Comparison of ENCODE assay signal across 25 cellular contexts in the genomic region with DNA sequence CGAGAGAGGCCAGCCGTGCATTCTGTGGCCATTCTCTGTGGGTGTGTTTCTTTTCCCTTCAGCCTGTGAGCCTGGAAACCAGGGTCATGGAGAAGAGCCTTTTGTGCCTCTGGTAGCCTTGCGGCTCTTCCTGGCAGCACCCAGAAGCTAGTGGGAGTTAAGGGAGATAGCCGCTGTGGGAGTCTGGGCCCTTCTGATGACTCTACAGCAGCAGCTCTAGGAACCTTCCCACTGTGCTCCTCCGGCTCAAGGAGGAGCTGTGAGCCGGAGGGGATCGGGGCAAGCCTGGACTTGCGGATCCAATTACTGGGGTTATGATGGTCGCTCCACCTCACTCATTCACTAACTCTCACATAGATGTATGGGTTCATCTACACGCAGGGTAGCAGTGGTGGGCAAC. TPM values are rescaled to one million over a fixed set of nuclear protein-coding genes. Genes with fewer than 3 reads are reported as not detected.
DNase-seq lines count a peak whose midpoint lies in the region; ATAC-seq and TF ChIP-seq lines count a peak whose summit lies in the region.
"Had no signal": no experiment of that assay in that cellular context is flagged by ENCODE, and none has a peak within 500 bp of the region (broad histone marks: within the 10 kb centered on the region; RNA-seq: fewer than 3 reads in every experiment).

No MANE protein-coding gene starts in this region.

- intact Hi-C loops in activated CD4-positive, alpha-beta T cell treated with anti-CD3 and anti-CD28 coated beads, Interleukin-2, amount 10 ng/mL, durations not matched to agents 24 days and 14 days (cut with micrococcal nuclease), result no loop called here
- intact Hi-C loops in CD4-positive, alpha-beta T cell (cut with DNase I, micrococcal nuclease), result no loop called here
- intact Hi-C loops in activated T-helper 2 cell treated with anti-CD3 and anti-CD28 coated beads, Interferon-gamma antibody, Interleukin-2, Interleukin-4, amounts not matched to agents 10 μg/mL and 5 μg/mL and 100 μg/mL, durations not matched to agents 14 hours and 24 hours and 36 hours (cut with micrococcal nuclease), result no loop called here
- intact Hi-C loops in sigmoid colon (cut with DNase I), result no loop called here
- intact Hi-C loops in cardiac septum (cut with DNase I), result no loop called here

- peaks cover 37% of the 10 kb centered on the region for H3K4me1 Mint-ChIP-seq in activated CD4-positive, alpha-beta T cell treated with anti-CD3 and anti-CD28 coated beads, Interleukin-2, amount 10 ng/mL, durations not matched to agents 24 days and 14 days
- peaks cover 38% of the 10 kb centered on the region for H3K4me1 Mint-ChIP-seq in CD4-positive, alpha-beta T cell (ENCODE audit: low read depth)
- H3K4me1 Mint-ChIP-seq in activated T-helper 2 cell treated with anti-CD3 and anti-CD28 coated beads, Interferon-gamma antibody, Interleukin-2, Interleukin-4, amounts not matched to agents 10 μg/mL and 5 μg/mL and 100 μg/mL, durations not matched to agents 14 hours and 24 hours and 36 hours (ENCODE audit: low read depth), result peaks cover 24% of the 10 kb centered on the region
- H3K4me1 Mint-ChIP-seq in immature natural killer cell, result peaks cover 30 to 49% of the 10 kb centered on the region in 2 donors

- 97% methylated on average over 10 of the region's 10 CpGs for WGBS in sigmoid colon, 2 donors

- H3K9me3 Mint-ChIP-seq in activated CD4-positive, alpha-beta T cell treated with anti-CD3 and anti-CD28 coated beads, Interleukin-2, amount 10 ng/mL, durations not matched to agents 24 days and 14 days, result no peaks in the 10 kb centered on the region
- H3K9me3 Mint-ChIP-seq in CD4-positive, alpha-beta T cell, result no peaks in the 10 kb centered on the region
- H3K9me3 Mint-ChIP-seq in activated T-helper 2 cell treated with anti-CD3 and anti-CD28 coated beads, Interferon-gamma antibody, Interleukin-2, Interleukin-4, amounts not matched to agents 10 μg/mL and 5 μg/mL and 100 μg/mL, durations not matched to agents 14 hours and 24 hours and 36 hours, result no peaks in the 10 kb centered on the region
- H3K9me3 Mint-ChIP-seq in immature natural killer cell, result no peaks in the 10 kb centered on the region
- H3K9me3 Mint-ChIP-seq: memory B cell, neural progenitor cell had no signal

- no peaks in the 10 kb centered on the region for H3K9me3 ChIP-seq in CD4-positive, alpha-beta T cell (ENCODE audit: control insufficient read depth, low read length)
- no peaks in the 10 kb centered on the region for H3K9me3 ChIP-seq in sigmoid colon
- H3K9me3 ChIP-seq: tibial artery had no signal

- TF ChIP-seq EP300 in sigmoid colon (IDR thresholded peaks at IDR 0.05), result no peak

- peaks cover 0 to 30% (median 19%) of the 10 kb centered on the region in 4 donors for H3K4me1 ChIP-seq in sigmoid colon

- no peak overlapping the region for H3K4me3 ChIP-seq in sigmoid colon
- H3K4me3 ChIP-seq: neural progenitor cell, tibial artery had no signal

- TF ChIP-seq CTCF in CD4-positive, alpha-beta T cell (IDR thresholded peaks at IDR 0.05), result no peak
- TF ChIP-seq CTCF in sigmoid colon (IDR thresholded peaks at IDR 0.05), result no peak

- H3K27ac ChIP-seq in CD4-positive, alpha-beta T cell (ENCODE audit: low read depth, low read length), result no peak overlapping the region
- H3K27ac ChIP-seq in sigmoid colon, result no peak overlapping the region
- H3K27ac ChIP-seq: neural progenitor cell, tibial artery had no signal

- H3K27me3 Mint-ChIP-seq in activated CD4-positive, alpha-beta T cell treated with anti-CD3 and anti-CD28 coated beads, Interleukin-2, amount 10 ng/mL, durations not matched to agents 24 days and 14 days, result no peaks in the 10 kb centered on the region
- no peaks in the 10 kb centered on the region for H3K27me3 Mint-ChIP-seq in CD4-positive, alpha-beta T cell
- H3K27me3 Mint-ChIP-seq in activated T-helper 2 cell treated with anti-CD3 and anti-CD28 coated beads, Interferon-gamma antibody, Interleukin-2, Interleukin-4, amounts not matched to agents 10 μg/mL and 5 μg/mL and 100 μg/mL, durations not matched to agents 14 hours and 24 hours and 36 hours (ENCODE audit: low read depth), result no peaks in the 10 kb centered on the region
- peaks cover 1 to 9% (median 5%) of the 10 kb centered on the region in 3 donors for H3K27me3 Mint-ChIP-seq in immature natural killer cell (ENCODE audit: low read depth in 3 of 3)
- H3K27me3 Mint-ChIP-seq: memory B cell had no signal

- ATAC-seq in CD4-positive, alpha-beta T cell (ENCODE audit: poor library complexity), result no peak
- ATAC-seq in HG03159 (IDR thresholded peaks at IDR 0.05; ENCODE audit: unreplicated experiment), result no peak
- ATAC-seq: right cardiac atrium had no signal

- H3K36me3 ChIP-seq in sigmoid colon, result peaks cover 8 to 59% (median 17%) of the 10 kb centered on the region in 4 donors
- H3K36me3 ChIP-seq: neural progenitor cell had no signal

- peak overlapping the region; percentile 51 for H3K27ac Mint-ChIP-seq in activated CD4-positive, alpha-beta T cell treated with anti-CD3 and anti-CD28 coated beads, Interleukin-2, amount 10 ng/mL, durations not matched to agents 24 days and 14 days
- H3K27ac Mint-ChIP-seq in CD4-positive, alpha-beta T cell, result peak overlapping the region; percentile 34
- H3K27ac Mint-ChIP-seq in activated T-helper 2 cell treated with anti-CD3 and anti-CD28 coated beads, Interferon-gamma antibody, Interleukin-2, Interleukin-4, amounts not matched to agents 10 μg/mL and 5 μg/mL and 100 μg/mL, durations not matched to agents 14 hours and 24 hours and 36 hours, result peak overlapping the region; percentile 19
- H3K27ac Mint-ChIP-seq in immature natural killer cell, result peak overlapping the region in 1 of 6 donors; percentile 22
- H3K27ac Mint-ChIP-seq: neural progenitor cell had no signal

- peaks cover 46% of the 10 kb centered on the region for H3K36me3 Mint-ChIP-seq in activated CD4-positive, alpha-beta T cell treated with anti-CD3 and anti-CD28 coated beads, Interleukin-2, amount 10 ng/mL, durations not matched to agents 24 days and 14 days (ENCODE audit: low read depth)
- H3K36me3 Mint-ChIP-seq in CD4-positive, alpha-beta T cell (ENCODE audit: low read depth), result peaks cover 91% of the 10 kb centered on the region
- peaks cover 64% of the 10 kb centered on the region for H3K36me3 Mint-ChIP-seq in activated T-helper 2 cell treated with anti-CD3 and anti-CD28 coated beads, Interferon-gamma antibody, Interleukin-2, Interleukin-4, amounts not matched to agents 10 μg/mL and 5 μg/mL and 100 μg/mL, durations not matched to agents 14 hours and 24 hours and 36 hours (ENCODE audit: low read depth)
- peaks cover 4 to 15% (median 13%) of the 10 kb centered on the region in 3 donors for H3K36me3 Mint-ChIP-seq in immature natural killer cell

- POLR2A ChIA-PET in CD4-positive, alpha-beta T cell (lab: Charles Lee), result interaction anchor here (2.6 kb wide), 1 partner anchor 16 kb away, joined by 7 read pairs; no protein-coding TSS in a partner anchor

- no peak for DNase-seq in activated CD4-positive, alpha-beta T cell treated with anti-CD3 and anti-CD28 coated beads, Interleukin-2, amount 10 ng/mL, durations not matched to agents 24 days and 14 days
- DNase-seq in activated CD4-positive, alpha-beta T cell treated with anti-CD3 and anti-CD28 coated beads, Interleukin-2, amount 50 U/mL, for 1 hour, result no peak
- DNase-seq in CD4-positive, alpha-beta T cell, result no peak
- DNase-seq in activated T-helper 2 cell treated with anti-CD3 and anti-CD28 coated beads, Interferon-gamma antibody, Interleukin-2, Interleukin-4, amounts not matched to agents 10 μg/mL and 5 μg/mL and 100 μg/mL, durations not matched to agents 14 hours and 24 hours and 36 hours (ENCODE audit: low spot score), result no peak
- DNase-seq in sigmoid colon (peak; percentile 28), cardiac septum (ENCODE audit: low spot score) (no peak), immature natural killer cell (no peak)
- DNase-seq: 8988T; activated gamma-delta T cell treated with Interleukin-2 at 50 U/mL for 16 hours; amygdala; Calu3; DMS79; HCEC 1CT; hypothalamus; Kasumi-1; NCI-H146; NCI-H2107; NCI-H345; right cardiac atrium; SHP77; stimulated activated CD4-positive, alpha-beta T cell treated with anti-CD3 and anti-CD28 coated beads, Interleukin-2, amount 100 ng/mL, for 24 hours; tibial artery had no signal

- H3K27me3 ChIP-seq in CD4-positive, alpha-beta T cell (ENCODE audit: control insufficient read depth, insufficient read depth, low read length), result no peaks in the 10 kb centered on the region
- H3K27me3 ChIP-seq in sigmoid colon, result no peaks in the 10 kb centered on the region
- H3K27me3 ChIP-seq: neural progenitor cell, tibial artery had no signal

- CTCF ChIA-PET in CD4-positive, alpha-beta T cell (lab: Charles Lee), result no interaction called here

- no peak for TF ChIP-seq POLR2A in sigmoid colon (IDR thresholded peaks at IDR 0.05)

- H3K4me3 Mint-ChIP-seq in activated CD4-positive, alpha-beta T cell treated with anti-CD3 and anti-CD28 coated beads, Interleukin-2, amount 10 ng/mL, durations not matched to agents 24 days and 14 days, result no peak overlapping the region
- H3K4me3 Mint-ChIP-seq in CD4-positive, alpha-beta T cell, result no peak overlapping the region
- H3K4me3 Mint-ChIP-seq in activated T-helper 2 cell treated with anti-CD3 and anti-CD28 coated beads, Interferon-gamma antibody, Interleukin-2, Interleukin-4, amounts not matched to agents 10 μg/mL and 5 μg/mL and 100 μg/mL, durations not matched to agents 14 hours and 24 hours and 36 hours (ENCODE audit: low read depth), result no peak overlapping the region
- H3K4me3 Mint-ChIP-seq in immature natural killer cell, result no peak overlapping the region
- H3K4me3 Mint-ChIP-seq: memory B cell, neural progenitor cell had no signal

RNA-seq across cellular contexts. Expression of a gene that starts 10.5 kb away (rescaled TPM):
- total RNA-seq in activated CD4-positive, alpha-beta T cell treated with anti-CD3 and anti-CD28 coated beads, Interleukin-2, amount 10 ng/mL, durations not matched to agents 24 days and 14 days, result 102 and 103 TPM in 2 replicates
- total RNA-seq in CD4-positive, alpha-beta T cell, result 100 to 1,000 TPM; 263 to 272 TPM
- total RNA-seq in activated T-helper 2 cell treated with anti-CD3 and anti-CD28 coated beads, Interferon-gamma antibody, Interleukin-2, Interleukin-4, amounts not matched to agents 10 μg/mL and 5 μg/mL and 100 μg/mL, durations not matched to agents 14 hours and 24 hours and 36 hours, result 101 and 106 TPM in 2 replicates
- total RNA-seq in sigmoid colon, result 10 to 100 TPM; 23.5 to 46.2 (median 31.0) TPM
- 10 to 100 TPM; 15.0 to 59.1 (median 21.0) TPM for polyA plus RNA-seq in sigmoid colon
- 34.3 TPM for total RNA-seq in cardiac septum
- 10 to 100 TPM; 13.0 to 35.5 (median 15.4) TPM for polyA plus RNA-seq in immature natural killer cell

RNA-seq across cellular contexts. Expression of a gene that starts 15.5 kb away (rescaled TPM):
- total RNA-seq in activated CD4-positive, alpha-beta T cell treated with anti-CD3 and anti-CD28 coated beads, Interleukin-2, amount 10 ng/mL, durations not matched to agents 24 days and 14 days, result 90.4 and 93.8 TPM in 2 replicates
- total RNA-seq in CD4-positive, alpha-beta T cell, result 100 to 1,000 TPM; 303 to 307 TPM
- total RNA-seq in activated T-helper 2 cell treated with anti-CD3 and anti-CD28 coated beads, Interferon-gamma antibody, Interleukin-2, Interleukin-4, amounts not matched to agents 10 μg/mL and 5 μg/mL and 100 μg/mL, durations not matched to agents 14 hours and 24 hours and 36 hours, result 101 and 105 TPM in 2 replicates
- total RNA-seq in sigmoid colon, result 10 to 100 TPM; 34.9 to 46.0 (median 36.8) TPM
- polyA plus RNA-seq in sigmoid colon, result 10 to 100 TPM; 57.6 to 94.6 (median 74.5) TPM
- 24.0 TPM for total RNA-seq in cardiac septum
- 10 to 100 TPM; 10.6 to 17.9 (median 11.2) TPM for polyA plus RNA-seq in immature natural killer cell

RNA-seq across cellular contexts. Expression of a gene that starts 34.5 kb away (rescaled TPM):
- 169 and 172 TPM in 2 replicates for total RNA-seq in activated CD4-positive, alpha-beta T cell treated with anti-CD3 and anti-CD28 coated beads, Interleukin-2, amount 10 ng/mL, durations not matched to agents 24 days and 14 days
- total RNA-seq in CD4-positive, alpha-beta T cell, result 10 to 100 TPM; 53.7 to 54.8 TPM
- total RNA-seq in activated T-helper 2 cell treated with anti-CD3 and anti-CD28 coated beads, Interferon-gamma antibody, Interleukin-2, Interleukin-4, amounts not matched to agents 10 μg/mL and 5 μg/mL and 100 μg/mL, durations not matched to agents 14 hours and 24 hours and 36 hours, result 128 and 138 TPM in 2 replicates
- 10 to 100 TPM; 37.7 to 50.2 (median 40.5) TPM for total RNA-seq in sigmoid colon
- 10 to 100 TPM; 56.9 to 65.2 (median 64.3) TPM for polyA plus RNA-seq in sigmoid colon
- total RNA-seq in cardiac septum, result 55.7 TPM
- 10 to 100 TPM; 56.0 to 94.4 (median 68.8) TPM for polyA plus RNA-seq in immature natural killer cell

RNA-seq across cellular contexts. Expression of a gene that starts 39.5 kb away (rescaled TPM):
- 124 and 128 TPM in 2 replicates for total RNA-seq in activated CD4-positive, alpha-beta T cell treated with anti-CD3 and anti-CD28 coated beads, Interleukin-2, amount 10 ng/mL, durations not matched to agents 24 days and 14 days
- total RNA-seq in CD4-positive, alpha-beta T cell, result 100 to 1,000 TPM; 440 to 453 TPM
- 121 and 123 TPM in 2 replicates for total RNA-seq in activated T-helper 2 cell treated with anti-CD3 and anti-CD28 coated beads, Interferon-gamma antibody, Interleukin-2, Interleukin-4, amounts not matched to agents 10 μg/mL and 5 μg/mL and 100 μg/mL, durations not matched to agents 14 hours and 24 hours and 36 hours
- total RNA-seq in sigmoid colon (100 to 1,000 TPM; 255 to 319 (median 281) TPM), cardiac septum (130 TPM)
- polyA plus RNA-seq in sigmoid colon (100 to 1,000 TPM in 1 of 3 donors, 10 to 100 TPM in 1, 1 to 10 TPM in 1; 9.2 to 132 (median 19.2) TPM), immature natural killer cell (100 to 1,000 TPM; 444 to 668 (median 473) TPM)

RNA-seq across cellular contexts. Expression of a gene that starts 59.8 kb away (rescaled TPM):
- total RNA-seq in activated CD4-positive, alpha-beta T cell treated with anti-CD3 and anti-CD28 coated beads, Interleukin-2, amount 10 ng/mL, durations not matched to agents 24 days and 14 days, result 8.4 and 13.3 TPM in 2 replicates
- total RNA-seq in CD4-positive, alpha-beta T cell, result 1 to 10 TPM; 4.6 to 7.6 TPM
- total RNA-seq in activated T-helper 2 cell treated with anti-CD3 and anti-CD28 coated beads, Interferon-gamma antibody, Interleukin-2, Interleukin-4, amounts not matched to agents 10 μg/mL and 5 μg/mL and 100 μg/mL, durations not matched to agents 14 hours and 24 hours and 36 hours, result 10.3 and 11.2 TPM in 2 replicates
- total RNA-seq in sigmoid colon, result 10 to 100 TPM; 23.6 to 47.8 (median 39.3) TPM
- polyA plus RNA-seq in sigmoid colon, result 10 to 100 TPM; 33.6 to 35.6 (median 34.7) TPM
- total RNA-seq in cardiac septum, result 36.9 TPM
- polyA plus RNA-seq in immature natural killer cell, result 1 to 10 TPM; 1.0 to 5.1 (median 4.5) TPM
